ENCODE assay signal across 25 cellular contexts in genomic region chr7:44439933-44440332, GRCh38.
"Had no signal": no experiment of that assay in that cellular context is flagged by ENCODE, and none has a peak within 500 bp of the region (broad histone marks: within the 10 kb centered on the region; RNA-seq: fewer than 3 reads in every experiment).

No MANE protein-coding gene starts in this region.

- DNase-seq: activated B cell treated with CpG ODN at 0.5 μM for 24 hours; activated CD4-positive, alpha-beta T cell treated with anti-CD3 and anti-CD28 coated beads for 1 hour; activated CD4-positive, alpha-beta T cell treated with anti-CD3 and anti-CD28 coated beads, Interleukin-2, amount 10 ng/mL, durations not matched to agents 24 days and 14 days; activated CD4-positive, alpha-beta T cell treated with anti-CD3 and anti-CD28 coated beads, Interleukin-2, amount 50 U/mL, for 48 hours; activated CD8-positive, alpha-beta memory T cell treated with anti-CD3 and anti-CD28 coated beads, Interleukin-2, amount 10 ng/mL, durations not matched to agents 7 days and 5 days; activated effector memory CD4-positive, alpha-beta T cell treated with anti-CD3 and anti-CD28 coated beads, Interleukin-2, amount 50 U/mL, for 16 hours; activated naive CD4-positive, alpha-beta T cell treated with Interleukin-2 at 50 U/mL for 16 hours; activated naive CD8-positive, alpha-beta T cell treated with anti-CD3 and anti-CD28 coated beads, Interleukin-2, amount 50 U/mL, for 24 hours; activated T-cell treated with anti-CD3 and anti-CD28 coated beads, Interleukin-2, amount 50 U/mL, for 24 hours; amniotic stem cell; body of pancreas; KG1; NCI-H1048; NCI-H1694 treated with DMSO at 0.1 percent for 48 hours; NCI-H2029 treated with DMSO at 0.1 percent for 48 hours; NCI-H510A treated with DMSO at 0.1 percent for 48 hours; NCI-H69; NK-92 treated with Interleukin-12 subunit alpha and Interleukin-12 subunit beta, amount 100 ng/mL, for 24 hours; PC-3; T-cell; T-helper 2 cell; T1000 had no signal

- ATAC-seq: activated CD8-positive, alpha-beta memory T cell treated with anti-CD3 and anti-CD28 coated beads, Interleukin-2, amount 10 ng/mL, durations not matched to agents 7 days and 5 days; activated naive CD4-positive, alpha-beta T cell treated with anti-CD3 and anti-CD28 coated beads, Interleukin-2, amount 50 U/mL, for 72 hours; body of pancreas; PC-3; T-cell had no signal

- H3K9me3 ChIP-seq: ascending aorta, body of pancreas had no signal

- H3K36me3 ChIP-seq: ascending aorta had no signal

- H3K27ac ChIP-seq: ascending aorta, body of pancreas, SK-N-MC had no signal

- H3K4me1 ChIP-seq: ascending aorta, body of pancreas had no signal

- H3K27me3 ChIP-seq: ascending aorta, body of pancreas had no signal

- H3K4me3 ChIP-seq: ascending aorta, body of pancreas, SK-N-MC had no signal
